22 cellular contexts compared by ENCODE assay signal in the genomic region with DNA sequence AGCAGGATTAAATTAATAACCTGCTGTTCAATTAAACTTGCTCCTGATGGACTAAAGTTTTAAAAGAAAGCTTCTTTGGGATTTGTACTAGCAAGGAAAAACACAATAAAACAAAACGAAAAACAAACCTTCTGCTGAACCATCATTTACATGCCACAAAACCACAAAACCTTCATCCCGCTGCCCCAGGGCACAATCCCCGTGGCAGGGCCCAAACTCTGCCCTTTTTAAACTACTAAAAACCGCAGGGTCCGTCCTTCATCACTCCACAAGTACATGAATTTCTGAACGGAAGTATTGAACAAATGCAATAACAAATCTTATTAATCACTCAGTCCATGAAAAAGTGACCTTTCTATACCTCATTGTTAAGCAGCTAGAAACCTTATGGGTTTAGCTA.
"Had no signal": no experiment of that assay in that cellular context is flagged by ENCODE, and none has a peak within 500 bp of the region (broad histone marks: within the 10 kb centered on the region; RNA-seq: fewer than 3 reads in every experiment).

No MANE protein-coding gene starts in this region.

- H3K36me3 Mint-ChIP-seq: immature natural killer cell; naive thymus-derived CD8-positive, alpha-beta T cell; stimulated activated naive B cell treated with anti-CD40 and anti-IgM and Interleukin-4, amounts not matched to agents 10 μg/mL and 1 μg/mL and 100 μg/mL, for 72 hours had no signal

- DNase-seq: hypothalamus; immature natural killer cell; left colon; left lung; lower lobe of right lung; mammary epithelial cell; mesenchymal stem cell; naive thymus-derived CD8-positive, alpha-beta T cell; nephron progenitor cell; right lobe of liver; stimulated activated CD4-positive, alpha-beta T cell treated with anti-CD3 and anti-CD28 coated beads, Interleukin-1b, Interleukin-23, amount 100 ng/mL, for 48 hours; stimulated activated CD4-positive, alpha-beta T cell treated with anti-CD3 and anti-CD28 coated beads, Interleukin-2, amount 100 ng/mL, for 48 hours; stimulated activated naive B cell treated with anti-CD40 and anti-IgM and Interleukin-4, amounts not matched to agents 10 μg/mL and 1 μg/mL and 100 μg/mL, for 72 hours; stimulated activated naive CD8-positive, alpha-beta T cell treated with anti-CD3 and anti-CD28 coated beads, Interleukin-15, Interleukin-2, amounts not matched to agents 100 U/mL and 50 U/mL, for 24 hours; stomach; testis; thyroid gland; trophoblast cell; uterus had no signal

- H3K4me3 ChIP-seq: left lung, lower lobe of right lung, right atrium auricular region, right lobe of liver, smooth muscle cell, stomach, testis, thyroid gland, uterus had no signal

- H3K36me3 ChIP-seq: left lung, lower lobe of right lung, right atrium auricular region, right lobe of liver, stomach, thyroid gland, uterus had no signal

- H3K4me2 ChIP-seq: smooth muscle cell had no signal

- H3K4me1 Mint-ChIP-seq: immature natural killer cell; stimulated activated naive B cell treated with anti-CD40 and anti-IgM and Interleukin-4, amounts not matched to agents 10 μg/mL and 1 μg/mL and 100 μg/mL, for 72 hours had no signal

- H3K9me3 ChIP-seq: left lung, lower lobe of right lung, right atrium auricular region, right lobe of liver, testis, thyroid gland, uterus had no signal

- H3K4me1 ChIP-seq: left lung, lower lobe of right lung, right atrium auricular region, right lobe of liver, stomach, testis, thyroid gland, uterus had no signal

- H3K27me3 ChIP-seq: right atrium auricular region, right lobe of liver, stomach, testis, thyroid gland, uterus had no signal

- H3K9me3 Mint-ChIP-seq: immature natural killer cell had no signal

- H3K27ac Mint-ChIP-seq: immature natural killer cell; naive thymus-derived CD8-positive, alpha-beta T cell; nephron progenitor cell; progenitor cell of endocrine pancreas; stimulated activated naive B cell treated with anti-CD40 and anti-IgM and Interleukin-4, amounts not matched to agents 10 μg/mL and 1 μg/mL and 100 μg/mL, for 72 hours had no signal

- H3K4me3 Mint-ChIP-seq: immature natural killer cell; naive thymus-derived CD8-positive, alpha-beta T cell; nephron progenitor cell; stimulated activated naive B cell treated with anti-CD40 and anti-IgM and Interleukin-4, amounts not matched to agents 10 μg/mL and 1 μg/mL and 100 μg/mL, for 72 hours had no signal

- ATAC-seq: left colon; left lung; lower lobe of right lung; naive thymus-derived CD8-positive, alpha-beta T cell; right lobe of liver; stimulated activated naive B cell treated with anti-CD40 and anti-IgM and Interleukin-4, amounts not matched to agents 10 μg/mL and 1 μg/mL and 100 μg/mL, for 72 hours; stimulated activated naive CD8-positive, alpha-beta T cell treated with anti-CD3 and anti-CD28 coated beads, Interleukin-15, Interleukin-2, amounts not matched to agents 100 U/mL and 50 U/mL, for 24 hours had no signal

- H3K27me3 Mint-ChIP-seq: naive thymus-derived CD8-positive, alpha-beta T cell; stimulated activated naive B cell treated with anti-CD40 and anti-IgM and Interleukin-4, amounts not matched to agents 10 μg/mL and 1 μg/mL and 100 μg/mL, for 72 hours had no signal

- H3K27ac ChIP-seq: left lung, lower lobe of right lung, right atrium auricular region, right lobe of liver, stomach, testis, thyroid gland, uterus had no signal
